18 cellular contexts compared by ENCODE assay signal in genomic region chr4:42906906-42907774, GRCh38. TPM values are rescaled to one million over a fixed set of nuclear protein-coding genes. Genes with fewer than 3 reads are reported as not detected.
DNase-seq lines count a peak whose midpoint lies in the region; ATAC-seq, FAIRE-seq and TF ChIP-seq lines count a peak whose summit lies in the region.
"Had no signal": no experiment of that assay in that cellular context is flagged by ENCODE, and none has a peak within 500 bp of the region (broad histone marks: within the 10 kb centered on the region; RNA-seq: fewer than 3 reads in every experiment).

No MANE protein-coding gene starts in this region.

- no peaks in the 10 kb centered on the region for H3K36me3 Mint-ChIP-seq in astrocyte (ENCODE audit: low read depth, unreplicated experiment)
- H3K36me3 Mint-ChIP-seq: neural progenitor cell had no signal

- DNase-seq in BE2C (peak; percentile 12), M059J (ENCODE audit: low read depth) (peak; percentile 2), astrocyte (ENCODE audit: low read depth) (no peak), mucosa of descending colon (peak in 2 of 3 donors; percentile 5 to 19), NCI-H2196 treated with DMSO at 0.1 percent for 48 hours (lab: John Stamatoyannopoulos, UW; ENCODE audit: unreplicated experiment) (no peak), nucleus accumbens (lab: John Stamatoyannopoulos, UW) (no peak), NCI-H526 treated with DMSO at 0.1 percent for 48 hours (lab: John Stamatoyannopoulos, UW) (no peak)
- DNase-seq: activated CD4-positive, alpha-beta T cell treated with anti-CD3 and anti-CD28 coated beads, Interleukin-2, amount 10 ng/mL, durations not matched to agents 7 days and 5 days; activated T-cell treated with anti-CD3 and anti-CD28 coated beads, Interleukin-2, amount 50 U/mL, for 72 hours; adrenal gland; lower lobe of right lung; NCI-H446 treated with DMSO at 0.1 percent for 48 hours had no signal

- no peaks in the 10 kb centered on the region for H3K27me3 Mint-ChIP-seq in astrocyte (ENCODE audit: low read depth, unreplicated experiment)

- no peak overlapping the region for H3K9ac ChIP-seq in astrocyte (ENCODE audit: low read length)
- H3K9ac ChIP-seq: neural progenitor cell had no signal

- H3K4me3 ChIP-seq in BE2C (ENCODE audit: low read depth, low read length) = no peak overlapping the region
- no peak overlapping the region for H3K4me3 ChIP-seq in astrocyte (ENCODE audit: insufficient read depth, low read depth, low read length)
- no peak overlapping the region for H3K4me3 ChIP-seq in mucosa of descending colon
- H3K4me3 ChIP-seq: adrenal gland, coronary artery, esophagus muscularis mucosa, lower lobe of right lung, neural progenitor cell had no signal

- peak overlapping the region; percentile 36 for H3K27ac Mint-ChIP-seq in astrocyte (ENCODE audit: unreplicated experiment)
- H3K27ac Mint-ChIP-seq: activated CD4-positive, alpha-beta T cell treated with anti-CD3 and anti-CD28 coated beads, Interleukin-2, amount 10 ng/mL, durations not matched to agents 7 days and 5 days; activated T-cell treated with anti-CD3 and anti-CD28 coated beads, Interleukin-2, amount 50 U/mL, for 72 hours had no signal

- peak; percentile 37 for ATAC-seq in mucosa of descending colon
- ATAC-seq in HG03139 (IDR thresholded peaks at IDR 0.05; ENCODE audit: unreplicated experiment) = no peak
- ATAC-seq: activated T-cell treated with anti-CD3 and anti-CD28 coated beads, Interleukin-2, amount 50 U/mL, for 72 hours had no signal

- H3K4me1 ChIP-seq in BE2C (peaks cover 3% of the 10 kb centered on the region; the same call in 1 of the 2 replicates), astrocyte (ENCODE audit: insufficient read depth, low read length) (no peaks in the 10 kb centered on the region), mucosa of descending colon (ENCODE audit: low read depth) (no peaks in the 10 kb centered on the region)
- H3K4me1 ChIP-seq: adrenal gland, esophagus muscularis mucosa, lower lobe of right lung, neural progenitor cell had no signal

- H3K36me3 ChIP-seq in BE2C (no peaks in the 10 kb centered on the region), astrocyte (ENCODE audit: insufficient read depth, low read length) (no peaks in the 10 kb centered on the region), mucosa of descending colon (ENCODE audit: low read depth) (no peaks in the 10 kb centered on the region)
- H3K36me3 ChIP-seq: adrenal gland, esophagus muscularis mucosa, lower lobe of right lung, neural progenitor cell had no signal

- no peaks in the 10 kb centered on the region for H3K9me3 Mint-ChIP-seq in astrocyte (ENCODE audit: unreplicated experiment)
- H3K9me3 Mint-ChIP-seq: activated CD4-positive, alpha-beta T cell treated with anti-CD3 and anti-CD28 coated beads, Interleukin-2, amount 10 ng/mL, durations not matched to agents 7 days and 5 days; activated T-cell treated with anti-CD3 and anti-CD28 coated beads, Interleukin-2, amount 50 U/mL, for 72 hours had no signal

- intact Hi-C loops in mucosa of descending colon (cut with DNase I, micrococcal nuclease) = no loop called here

- H3K9me3 ChIP-seq in BE2C = no peaks in the 10 kb centered on the region
- H3K9me3 ChIP-seq in astrocyte (ENCODE audit: insufficient read depth, low read depth, low read length) = no peaks in the 10 kb centered on the region
- H3K9me3 ChIP-seq in mucosa of descending colon = no peaks in the 10 kb centered on the region
- H3K9me3 ChIP-seq: adrenal gland, esophagus muscularis mucosa, lower lobe of right lung had no signal

- TF ChIP-seq CTCF in BE2C (IDR thresholded peaks at IDR 0.05; ENCODE audit: low read depth, low read length) (no peak), astrocyte (IDR thresholded peaks at IDR 0.05; ENCODE audit: insufficient read depth, low read depth, low read length) (no peak), mucosa of descending colon (IDR thresholded peaks at IDR 0.05) (no peak)

- no peaks in the 10 kb centered on the region for H3K4me1 Mint-ChIP-seq in astrocyte (ENCODE audit: low read depth, unreplicated experiment)
- H3K4me1 Mint-ChIP-seq: activated CD4-positive, alpha-beta T cell treated with anti-CD3 and anti-CD28 coated beads, Interleukin-2, amount 10 ng/mL, durations not matched to agents 7 days and 5 days had no signal

- H3K27ac ChIP-seq in astrocyte (ENCODE audit: low read depth, low read length) = no peak overlapping the region
- H3K27ac ChIP-seq: adrenal gland, coronary artery, esophagus muscularis mucosa, lower lobe of right lung, neural progenitor cell had no signal

- no peak overlapping the region for H3K4me3 Mint-ChIP-seq in astrocyte (ENCODE audit: unreplicated experiment)
- H3K4me3 Mint-ChIP-seq: activated CD4-positive, alpha-beta T cell treated with anti-CD3 and anti-CD28 coated beads, Interleukin-2, amount 10 ng/mL, durations not matched to agents 7 days and 5 days; activated T-cell treated with anti-CD3 and anti-CD28 coated beads, Interleukin-2, amount 50 U/mL, for 72 hours; neural progenitor cell had no signal

- H4K20me1 ChIP-seq in astrocyte (ENCODE audit: insufficient read depth, low read length) = no peaks in the 10 kb centered on the region

- H3K4me2 ChIP-seq in astrocyte (ENCODE audit: low read length) = no peak overlapping the region
- H3K4me2 ChIP-seq: neural progenitor cell had no signal

- H3K79me2 ChIP-seq in astrocyte (ENCODE audit: insufficient read depth, low read length) = no peaks in the 10 kb centered on the region

- H3K27me3 ChIP-seq in BE2C = no peaks in the 10 kb centered on the region
- no peaks in the 10 kb centered on the region for H3K27me3 ChIP-seq in astrocyte (ENCODE audit: insufficient read depth, low read length)
- H3K27me3 ChIP-seq: adrenal gland, esophagus muscularis mucosa, neural progenitor cell had no signal

- no peak for FAIRE-seq in astrocyte (lab: Jason Lieb, UNC)

- no peak overlapping the region for H2AFZ ChIP-seq in astrocyte (ENCODE audit: low read depth, low read length)
- H2AFZ ChIP-seq: neural progenitor cell had no signal

RNA-seq across cellular contexts. Expression of gene GRXCR1, which starts 14.6 kb away (rescaled TPM):
- polyA plus RNA-seq in BE2C (2012; ENCODE audit: insufficient read depth, insufficient read length, low read depth) = not detected
- not detected in 2 replicates for total RNA-seq in M059J (2014; rRNA removed; shearing (Covaris generic))
- total RNA-seq in astrocyte (not detected in 2 replicates), mucosa of descending colon (not detected)
- total RNA-seq: activated CD4-positive, alpha-beta T cell treated with anti-CD3 and anti-CD28 coated beads, Interleukin-2, amount 10 ng/mL, durations not matched to agents 7 days and 5 days; adrenal gland; esophagus muscularis mucosa; lower lobe of right lung; RPMI7951; T-helper 2 cell treated with Interferon-gamma antibody and Interleukin-4, amounts not matched to agents 100 ng/mL and 5 ng/mL, for 36 hours had no signal
- polyA plus RNA-seq: adrenal gland had no signal

Comparison
In these comparisons a context has a peak if more than half of its experiments do, and no peak if none do; other contexts are left out.
1. DNase-seq: peak in BE2C (single experiment), M059J (single experiment) and mucosa of descending colon (2 of 3); none in astrocyte (single experiment), NCI-H2196 treated with DMSO at 0.1 percent for 48 hours (single experiment), nucleus accumbens (0 of 56) and NCI-H526 treated with DMSO at 0.1 percent for 48 hours (single experiment).